ENCODE assay signal across 25 cellular contexts in genomic region chr3:53426918-53427317, GRCh38.
A peak's percentile ranks its signal among the peaks of the same experiment; 100 is the strongest.
DNase-seq lines count a peak whose midpoint lies in the region; ATAC-seq, FAIRE-seq and TF ChIP-seq lines count a peak whose summit lies in the region.
"Had no signal": no experiment of that assay in that cellular context is flagged by ENCODE, and none has a peak within 500 bp of the region (broad histone marks: within the 10 kb centered on the region; RNA-seq: fewer than 3 reads in every experiment).

No MANE protein-coding gene starts in this region.

- TF ChIP-seq CTCF in HFFc6 (IDR thresholded peaks at IDR 0.05) (peak; percentile 24), K562 (IDR thresholded peaks at IDR 0.05 in 2 of 3, conservative IDR thresholded peaks at IDR 0.05 in 1 of 3; ENCODE audit: insufficient read depth in 2 of 3, low read depth in 1 of 3, low read length in 3 of 3) (peak; percentile 49 to 58 (median 57))

- no peak for TF ChIP-seq EP300 in K562 (IDR thresholded peaks at IDR 0.05; ENCODE audit: low read length)

- intact Hi-C loops in K562 (cut with micrococcal nuclease) (loop anchor here (10.0 kb wide), 1 partner anchor 88 kb away; no protein-coding TSS in a partner anchor), Right ventricle myocardium superior (cut with DNase I) (no loop called here)

- no peaks in the 10 kb centered on the region for H3K36me3 Mint-ChIP-seq in HFFc6 (ENCODE audit: low read depth)
- H3K36me3 Mint-ChIP-seq in activated naive CD4-positive, alpha-beta T cell treated with anti-CD3 and anti-CD28 coated beads, Interleukin-2, amount 10 ng/mL, durations not matched to agents 7 days and 5 days = no peaks in the 10 kb centered on the region
- H3K36me3 Mint-ChIP-seq: activated naive CD4-positive, alpha-beta T cell treated with anti-CD3 and anti-CD28 coated beads, Interleukin-2, amount 50 U/mL, for 24 hours; immature natural killer cell had no signal

- H3K27me3 Mint-ChIP-seq in HFFc6 (ENCODE audit: insufficient read depth) = peaks cover 2% of the 10 kb centered on the region
- peaks cover 4% of the 10 kb centered on the region for H3K27me3 Mint-ChIP-seq in activated naive CD4-positive, alpha-beta T cell treated with anti-CD3 and anti-CD28 coated beads, Interleukin-2, amount 10 ng/mL, durations not matched to agents 7 days and 5 days

- no peak for TF ChIP-seq POLR2A in K562 (conservative IDR thresholded peaks at IDR 0.05)

- H3K9ac ChIP-seq in K562 (ENCODE audit: insufficient read depth in 1 of 2, low read depth in 2 of 2, low read length in 2 of 2) = no peak overlapping the region

- peak; percentile 27 to 56 for TF ChIP-seq RAD21 in K562 (CRISPR knock-in tag; conservative IDR thresholded peaks at IDR 0.05 in 1 of 2, IDR thresholded peaks at IDR 0.05 in 1 of 2)

- no peaks in the 10 kb centered on the region for H3K4me1 ChIP-seq in K562 (replicated peaks in 1 of 2; ENCODE audit: control insufficient read depth in 2 of 2, insufficient read depth in 2 of 2, low read length in 2 of 2)
- H3K4me1 ChIP-seq: vagina had no signal

- H3K4me2 ChIP-seq in K562 (ENCODE audit: insufficient read depth, low read length) = no peak overlapping the region
- H3K4me2 ChIP-seq: hepatocyte had no signal

- CTCF ChIA-PET in K562 (lab: Yijun Ruan, JAX; ENCODE audit: low intra/inter-chr PET ratio) = no interaction called here
- CTCF ChIA-PET in activated naive CD4-positive, alpha-beta T cell treated with anti-CD3 and anti-CD28 coated beads, Interleukin-2, amount 10 ng/mL, durations not matched to agents 7 days and 5 days (lab: Charles Lee) = no interaction called here

- H3K27me3 ChIP-seq in K562 (ENCODE audit: control insufficient read depth in 2 of 2, insufficient read depth in 2 of 2, low read length in 2 of 2) = peaks cover 0 to 7% of the 10 kb centered on the region in 2 experiments; a peak in 2 of 5 replicates
- H3K27me3 ChIP-seq: vagina had no signal

- H2AFZ ChIP-seq in K562 (ENCODE audit: low read depth, low read length) = no peak overlapping the region
- H2AFZ ChIP-seq: hepatocyte had no signal

- no peak for FAIRE-seq in K562 (lab: Jason Lieb, UNC)
- FAIRE-seq: frontal cortex, TTC549 had no signal

- WGBS in K562 (ENCODE audit: insufficient coverage, low coverage, missing lambda C conversion rate) = 3% methylated on average over 4 of the region's 4 CpGs

- no peak overlapping the region for H3K27ac Mint-ChIP-seq in HFFc6
- H3K27ac Mint-ChIP-seq in activated naive CD4-positive, alpha-beta T cell treated with anti-CD3 and anti-CD28 coated beads, Interleukin-2, amount 10 ng/mL, durations not matched to agents 7 days and 5 days = no peak overlapping the region
- H3K27ac Mint-ChIP-seq: activated CD4-positive, alpha-beta T cell treated with anti-CD3 and anti-CD28 coated beads for 36 hours; activated naive CD4-positive, alpha-beta T cell treated with anti-CD3 and anti-CD28 coated beads, Interleukin-2, amount 50 U/mL, for 24 hours; immature natural killer cell had no signal

- H3K36me3 ChIP-seq in K562 (ENCODE audit: control insufficient read depth, insufficient read depth, low read length) = no peaks in the 10 kb centered on the region
- H3K36me3 ChIP-seq: vagina had no signal

- no peak overlapping the region for H3K4me3 Mint-ChIP-seq in HFFc6
- no peak overlapping the region for H3K4me3 Mint-ChIP-seq in activated naive CD4-positive, alpha-beta T cell treated with anti-CD3 and anti-CD28 coated beads, Interleukin-2, amount 10 ng/mL, durations not matched to agents 7 days and 5 days
- H3K4me3 Mint-ChIP-seq: activated CD4-positive, alpha-beta T cell treated with anti-CD3 and anti-CD28 coated beads for 36 hours; activated naive CD4-positive, alpha-beta T cell treated with anti-CD3 and anti-CD28 coated beads, Interleukin-2, amount 50 U/mL, for 24 hours; immature natural killer cell had no signal

- H3K27ac ChIP-seq in K562 (ENCODE audit: extremely low read depth, low read depth, low read length) = no peak overlapping the region
- H3K27ac ChIP-seq: dorsolateral prefrontal cortex, hepatocyte, vagina had no signal

- peak; percentile 82 for ATAC-seq in K562
- ATAC-seq in left lobe of liver = peak; percentile 60
- ATAC-seq in Right ventricle myocardium superior (ENCODE audit: poor library complexity) = no peak
- ATAC-seq: activated CD4-positive, alpha-beta T cell treated with anti-CD3 and anti-CD28 coated beads for 36 hours; mucosa of descending colon had no signal

- H3K4me1 Mint-ChIP-seq in HFFc6 (ENCODE audit: low read depth) = no peaks in the 10 kb centered on the region
- H3K4me1 Mint-ChIP-seq in activated naive CD4-positive, alpha-beta T cell treated with anti-CD3 and anti-CD28 coated beads, Interleukin-2, amount 10 ng/mL, durations not matched to agents 7 days and 5 days = no peaks in the 10 kb centered on the region
- H3K4me1 Mint-ChIP-seq: activated CD4-positive, alpha-beta T cell treated with anti-CD3 and anti-CD28 coated beads for 36 hours; activated naive CD4-positive, alpha-beta T cell treated with anti-CD3 and anti-CD28 coated beads, Interleukin-2, amount 50 U/mL, for 24 hours; immature natural killer cell had no signal

- no peaks in the 10 kb centered on the region for H3K79me2 ChIP-seq in K562 (ENCODE audit: control insufficient read depth, insufficient read depth, low read length)
- H3K79me2 ChIP-seq: hepatocyte had no signal

- no peak overlapping the region for H3K4me3 ChIP-seq in K562
- H3K4me3 ChIP-seq: dorsolateral prefrontal cortex, hepatocyte, mucosa of descending colon, vagina had no signal

- no peaks in the 10 kb centered on the region for H4K20me1 ChIP-seq in K562 (replicated peaks; ENCODE audit: control insufficient read depth, insufficient read depth, low read length)

- POLR2A ChIA-PET in K562 (lab: Yijun Ruan, JAX) = no interaction called here

- H3K9me1 ChIP-seq in K562 (ENCODE audit: control insufficient read depth, insufficient read depth, low read length) = no peaks in the 10 kb centered on the region

- no TSS peak for BruUV-seq in K562 (replicated peaks; lab: Mats Ljungman, UMichigan)

- H3K9me3 Mint-ChIP-seq in HFFc6 = no peaks in the 10 kb centered on the region
- no peaks in the 10 kb centered on the region for H3K9me3 Mint-ChIP-seq in activated naive CD4-positive, alpha-beta T cell treated with anti-CD3 and anti-CD28 coated beads, Interleukin-2, amount 10 ng/mL, durations not matched to agents 7 days and 5 days
- H3K9me3 Mint-ChIP-seq: activated naive CD4-positive, alpha-beta T cell treated with anti-CD3 and anti-CD28 coated beads, Interleukin-2, amount 50 U/mL, for 24 hours; immature natural killer cell had no signal

- peak; percentile 3 for DNase-seq in ACHN
- DNase-seq in HFFc6 = no peak
- peak; percentile 19 to 27 (median 26) for DNase-seq in K562 (ENCODE audit: extremely low read depth in 1 of 4, low spot score in 3 of 4)
- DNase-seq in left lobe of liver (ENCODE audit: low spot score) = no peak
- no peak for DNase-seq in activated naive CD4-positive, alpha-beta T cell treated with anti-CD3 and anti-CD28 coated beads, Interleukin-2, amount 10 ng/mL, durations not matched to agents 7 days and 5 days
- no peak for DNase-seq in medulla oblongata (ENCODE audit: extremely low spot score)
- no peak for DNase-seq in Right ventricle myocardium superior
- DNase-seq in NCI-H345 treated with DMSO at 0.1 percent for 48 hours (lab: John Stamatoyannopoulos, UW; ENCODE audit: unreplicated experiment) = no peak
- DNase-seq: activated CD4-positive, alpha-beta T cell treated with anti-CD3 and anti-CD28 coated beads for 36 hours; anterior cingulate cortex; C1 segment of cervical spinal cord; caudate nucleus; GDM1; immature natural killer cell; mucosa of descending colon; NCI-H1436; NCI-H2107; NCI-H524; SW 1271 had no signal

- H3K9me3 ChIP-seq in K562 (replicated peaks; ENCODE audit: control insufficient read depth, insufficient read depth, low read depth, low read length) = no peaks in the 10 kb centered on the region
- H3K9me3 ChIP-seq: mucosa of descending colon, vagina had no signal

- in situ Hi-C loops in ACHN (cut with HindIII; ENCODE audit: low pct_ligation_motif_present, low pct_unique_long_range_greater_than_20kb, low sequenced_read_pairs) = no loop called here
- in situ Hi-C loops in K562 (cut with MboI) = no loop called here

TF ChIP-seq in K562, 482 proteins besides CTCF, POLR2A, EP300 and RAD21:
- TF ChIP-seq ATF7 (IDR thresholded peaks at IDR 0.05) (peak; percentile 74), KAT7 (CRISPR knock-in tag; IDR thresholded peaks at IDR 0.05; ENCODE audit: borderline replicate concordance) (no peak), CREM (IDR thresholded peaks at IDR 0.05; ENCODE audit: low read depth) (0 out of 2 replicates have a peak, but pooled peaks have one; percentile 26), ATF3 (IDR thresholded peaks at IDR 0.05) (peak; percentile 18; the same call in 1 of the 2 replicates), ATF3 (CRISPR knock-in tag; conservative IDR thresholded peaks at IDR 0.05) (no peak), JUND (IDR thresholded peaks at IDR 0.05; ENCODE audit: borderline replicate concordance, low read depth, low read length) (peak; percentile 35; the same call in 1 of the 2 replicates), JUND (tag; IDR thresholded peaks at IDR 0.05; ENCODE audit: borderline replicate concordance, low read depth, low read length) (peak; percentile 45; the same call in 1 of the 3 replicates), IFI16 (CRISPR knock-in tag; IDR thresholded peaks at IDR 0.05) (no peak)

Comparison
In these comparisons a context has a peak if more than half of its experiments do, and no peak if none do; other contexts are left out.
1. DNase-seq: peak in ACHN (single experiment) and K562 (4 of 4); none in HFFc6 (single experiment), left lobe of liver (single experiment), activated naive CD4-positive, alpha-beta T cell treated with anti-CD3 and anti-CD28 coated beads, Interleukin-2, amount 10 ng/mL, durations not matched to agents 7 days and 5 days (single experiment), medulla oblongata (single experiment), Right ventricle myocardium superior (single experiment) and NCI-H345 treated with DMSO at 0.1 percent for 48 hours (single experiment).